In the genomic region with DNA sequence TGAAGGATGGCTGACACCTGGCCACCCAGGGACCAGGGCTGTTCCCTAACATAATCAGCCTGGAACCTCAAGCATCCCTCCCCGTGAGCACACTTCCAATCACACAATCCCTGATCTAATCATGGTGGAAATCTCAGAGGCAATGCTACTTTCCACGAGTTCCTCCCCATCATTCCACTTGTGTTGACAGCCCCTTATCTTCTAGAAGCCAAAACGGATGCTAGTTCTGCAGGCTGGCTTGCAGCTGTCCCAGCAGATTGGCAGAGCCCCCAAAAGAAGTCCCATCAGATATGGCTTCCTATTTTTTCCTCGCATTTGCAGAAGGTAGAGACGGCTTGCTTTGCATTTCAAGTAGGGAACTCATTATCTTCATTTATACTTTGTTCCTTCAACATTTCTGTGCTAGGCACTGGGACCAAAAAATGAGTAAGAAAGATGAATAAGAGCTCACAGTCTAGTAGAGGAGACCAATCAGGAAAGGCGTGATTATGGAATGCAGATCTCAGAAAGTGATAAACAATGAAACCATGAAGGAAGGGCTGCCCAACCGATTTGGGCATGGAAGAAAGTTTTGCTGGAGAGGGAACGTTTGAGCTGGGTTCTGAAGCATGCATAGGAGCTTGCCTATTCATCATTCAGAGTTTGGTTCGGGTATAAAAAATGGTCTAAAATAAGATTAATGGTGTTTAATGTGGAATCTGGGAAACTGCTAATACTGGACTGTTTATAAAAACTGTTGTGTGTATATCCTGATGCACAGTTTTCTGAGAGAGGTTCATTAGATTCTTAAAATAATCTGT, we compare ENCODE assay signal across 33 cellular contexts. TPM values are rescaled to one million over a fixed set of nuclear protein-coding genes. Genes with fewer than 3 reads are reported as not detected.
A peak's percentile ranks its signal among the peaks of the same experiment; 100 is the strongest.
DNase-seq lines count a peak whose midpoint lies in the region; ATAC-seq, FAIRE-seq and TF ChIP-seq lines count a peak whose summit lies in the region.
"Had no signal": no experiment of that assay in that cellular context is flagged by ENCODE, and none has a peak within 500 bp of the region (broad histone marks: within the 10 kb centered on the region; RNA-seq: fewer than 3 reads in every experiment).

No MANE protein-coding gene starts in this region.

- peak overlapping the region; percentile 72 to 73 for H3K27ac Mint-ChIP-seq in natural killer cell
- no peak overlapping the region for H3K27ac Mint-ChIP-seq in natural killer cell treated with Interleukin-12 subunit alpha and Interleukin-12 subunit beta and Interleukin-15 and Interleukin-18, amount 100 ng/mL, for 72 hours
- H3K27ac Mint-ChIP-seq in naive B cell, result peak overlapping the region in 4 of 6 donors; percentile 27 to 96 (median 46)
- H3K27ac Mint-ChIP-seq: activated CD8-positive, alpha-beta memory T cell treated with anti-CD3 and anti-CD28 coated beads, Interleukin-2, amount 10 ng/mL, durations not matched to agents 7 days and 5 days; CD8-positive, alpha-beta T cell; dendritic cell treated with granulocyte-macrophage colony-stimulating factor and Interleukin-4, amounts not matched to agents 40 ng/mL and 50 ng/mL, for 4 days had no signal

- H3K9ac ChIP-seq in K562 (ENCODE audit: insufficient read depth in 1 of 2, low read depth in 2 of 2, low read length in 2 of 2), result no peak overlapping the region

- H2AFZ ChIP-seq in K562 (ENCODE audit: low read depth, low read length), result no peak overlapping the region
- H2AFZ ChIP-seq: PC-9 had no signal

- DNase-seq in natural killer cell, result no peak
- DNase-seq in natural killer cell treated with Interleukin-12 subunit alpha and Interleukin-12 subunit beta and Interleukin-15 and Interleukin-18, amount 100 ng/mL, for 72 hours (ENCODE audit: low spot score), result no peak
- no peak for DNase-seq in K562 (ENCODE audit: extremely low read depth in 1 of 4, low spot score in 3 of 4)
- no peak for DNase-seq in naive B cell
- DNase-seq in testis, result no peak
- DNase-seq: activated CD8-positive, alpha-beta memory T cell treated with anti-CD3 and anti-CD28 coated beads, Interleukin-2, amount 10 ng/mL, durations not matched to agents 7 days and 5 days; activated gamma-delta T cell treated with Interleukin-2 at 50 U/mL for 16 hours; activated T-cell treated with anti-CD3 and anti-CD28 coated beads, Interleukin-2, amount 50 U/mL, for 4 hours; BE2C; caudate nucleus; CD8-positive, alpha-beta T cell; esophagus squamous epithelium; foreskin keratinocyte; kidney glomerular epithelial cell; lower lobe of right lung; naive thymus-derived CD8-positive, alpha-beta T cell; NCI-H1436; NCI-H2081; NCI-H2227 treated with DMSO at 0.1 percent for 48 hours; NCI-H526 treated with DMSO at 0.1 percent for 48 hours; PC-9; SHP77 treated with DMSO at 0.1 percent for 48 hours; small intestine; stimulated activated naive CD4-positive, alpha-beta T cell; SW 1271; uterus had no signal

- H3K36me3 ChIP-seq in K562 (ENCODE audit: control insufficient read depth, insufficient read depth, low read length) (no peaks in the 10 kb centered on the region), testis (ENCODE audit: low read depth, missing control alignments) (no peaks in the 10 kb centered on the region)
- H3K36me3 ChIP-seq: BE2C, lower lobe of right lung, thoracic aorta, uterus had no signal

- H3K4me3 ChIP-seq in K562 (no peak overlapping the region), testis (no peak overlapping the region)
- H3K4me3 ChIP-seq: esophagus squamous epithelium, lower lobe of right lung, PC-9, thoracic aorta, uterus had no signal

- H3K27me3 Mint-ChIP-seq in natural killer cell (ENCODE audit: low read depth in 2 of 2) (no peaks in the 10 kb centered on the region), naive B cell (no peaks in the 10 kb centered on the region)
- no peaks in the 10 kb centered on the region for H3K27me3 Mint-ChIP-seq in natural killer cell treated with Interleukin-12 subunit alpha and Interleukin-12 subunit beta and Interleukin-15 and Interleukin-18, amount 100 ng/mL, for 72 hours
- H3K27me3 Mint-ChIP-seq: activated CD8-positive, alpha-beta memory T cell treated with anti-CD3 and anti-CD28 coated beads, Interleukin-2, amount 10 ng/mL, durations not matched to agents 7 days and 5 days; dendritic cell treated with granulocyte-macrophage colony-stimulating factor and Interleukin-4, amounts not matched to agents 40 ng/mL and 50 ng/mL, for 4 days; naive thymus-derived CD8-positive, alpha-beta T cell had no signal

- no peak overlapping the region for H3K4me2 ChIP-seq in K562 (ENCODE audit: insufficient read depth, low read length)
- H3K4me2 ChIP-seq: PC-9 had no signal

- peaks cover 9% of the 10 kb centered on the region; the same call in 1 of the 2 replicates for H4K20me1 ChIP-seq in K562 (replicated peaks; ENCODE audit: control insufficient read depth, insufficient read depth, low read length)

- TF ChIP-seq POLR2A in K562 (conservative IDR thresholded peaks at IDR 0.05), result no peak
- TF ChIP-seq POLR2A in testis (IDR thresholded peaks at IDR 0.05), result no peak

- POLR2A ChIA-PET in K562 (lab: Yijun Ruan, JAX), result interaction anchor here (0.8 to 1.5 kb wide), 3 partner anchors 8 to 18 kb away, joined by 4 to 6 read pairs (median 5); no protein-coding TSS in a partner anchor

- TF ChIP-seq RAD21 in K562 (CRISPR knock-in tag; conservative IDR thresholded peaks at IDR 0.05 in 1 of 2, IDR thresholded peaks at IDR 0.05 in 1 of 2), result no peak

- H3K4me1 ChIP-seq in K562 (replicated peaks in 1 of 2; ENCODE audit: control insufficient read depth in 2 of 2, insufficient read depth in 2 of 2, low read length in 2 of 2) (no peaks in the 10 kb centered on the region; a peak in 2 of 5 replicates), testis (no peaks in the 10 kb centered on the region)
- H3K4me1 ChIP-seq: uterus had no signal

- ATAC-seq in natural killer cell (no peak), K562 (no peak), naive B cell (ENCODE audit: low read depth in 2 of 2) (no peak), HG02970 (IDR thresholded peaks at IDR 0.05; ENCODE audit: low FRiP score, unreplicated experiment) (no peak), GM21619 (IDR thresholded peaks at IDR 0.05; ENCODE audit: unreplicated experiment) (no peak)
- no peak for ATAC-seq in natural killer cell treated with Interleukin-12 subunit alpha and Interleukin-12 subunit beta and Interleukin-15 and Interleukin-18, amount 100 ng/mL, for 72 hours
- ATAC-seq: activated CD8-positive, alpha-beta memory T cell treated with anti-CD3 and anti-CD28 coated beads, Interleukin-2, amount 10 ng/mL, durations not matched to agents 7 days and 5 days; activated T-cell treated with anti-CD3 and anti-CD28 coated beads, Interleukin-2, amount 50 U/mL, for 4 hours; CD8-positive, alpha-beta T cell; foreskin keratinocyte; lower lobe of right lung; naive thymus-derived CD8-positive, alpha-beta T cell had no signal

- H3K4me3 Mint-ChIP-seq in natural killer cell (no peak overlapping the region), naive B cell (no peak overlapping the region)
- H3K4me3 Mint-ChIP-seq in natural killer cell treated with Interleukin-12 subunit alpha and Interleukin-12 subunit beta and Interleukin-15 and Interleukin-18, amount 100 ng/mL, for 72 hours, result no peak overlapping the region
- H3K4me3 Mint-ChIP-seq: activated CD8-positive, alpha-beta memory T cell treated with anti-CD3 and anti-CD28 coated beads, Interleukin-2, amount 10 ng/mL, durations not matched to agents 7 days and 5 days; activated T-cell treated with anti-CD3 and anti-CD28 coated beads, Interleukin-2, amount 50 U/mL, for 4 hours; CD8-positive, alpha-beta T cell; dendritic cell treated with granulocyte-macrophage colony-stimulating factor and Interleukin-4, amounts not matched to agents 40 ng/mL and 50 ng/mL, for 4 days; naive thymus-derived CD8-positive, alpha-beta T cell had no signal

- H3K79me2 ChIP-seq in K562 (ENCODE audit: control insufficient read depth, insufficient read depth, low read length), result no peaks in the 10 kb centered on the region

- in situ Hi-C loops in K562 (cut with MboI), result no loop called here

- no peak for TF ChIP-seq CTCF in natural killer cell (IDR thresholded peaks at IDR 0.05)
- TF ChIP-seq CTCF in K562 (IDR thresholded peaks at IDR 0.05 in 2 of 3, conservative IDR thresholded peaks at IDR 0.05 in 1 of 3; ENCODE audit: insufficient read depth in 2 of 3, low read depth in 1 of 3, low read length in 3 of 3), result no peak
- no peak for TF ChIP-seq CTCF in testis (IDR thresholded peaks at IDR 0.05)

- no TSS peak for BruUV-seq in K562 (replicated peaks; lab: Mats Ljungman, UMichigan)

- H3K4me1 Mint-ChIP-seq in natural killer cell (peaks cover 72 to 75% of the 10 kb centered on the region in 2 donors), naive B cell (peaks cover 31 to 37% (median 35%) of the 10 kb centered on the region in 3 donors)
- peaks cover 36 to 46% of the 10 kb centered on the region in 2 donors for H3K4me1 Mint-ChIP-seq in natural killer cell treated with Interleukin-12 subunit alpha and Interleukin-12 subunit beta and Interleukin-15 and Interleukin-18, amount 100 ng/mL, for 72 hours (ENCODE audit: low read depth in 2 of 2)

- intact Hi-C loops in natural killer cell (cut with micrococcal nuclease) (no loop called here), K562 (cut with micrococcal nuclease) (no loop called here), testis (cut with DNase I; ENCODE audit: low total_unique reads) (no loop called here)

- peaks cover 0 to 20% of the 10 kb centered on the region in 2 experiments; a peak in 3 of 5 replicates for H3K27me3 ChIP-seq in K562 (ENCODE audit: control insufficient read depth in 2 of 2, insufficient read depth in 2 of 2, low read length in 2 of 2)
- no peaks in the 10 kb centered on the region for H3K27me3 ChIP-seq in testis
- H3K27me3 ChIP-seq: BE2C, esophagus squamous epithelium, foreskin keratinocyte, uterus had no signal

- CTCF ChIA-PET in K562 (lab: Yijun Ruan, JAX; ENCODE audit: low intra/inter-chr PET ratio), result no interaction called here

- no peak overlapping the region for H3K27ac ChIP-seq in K562 (ENCODE audit: extremely low read depth, low read depth, low read length)
- H3K27ac ChIP-seq in testis, result no peak overlapping the region
- H3K27ac ChIP-seq: foreskin keratinocyte, lower lobe of right lung, PC-9, uterus had no signal

- no peak for FAIRE-seq in K562 (lab: Jason Lieb, UNC)
- FAIRE-seq: astrocyte, GM19239, H54, small intestine had no signal

- H3K9me1 ChIP-seq in K562 (ENCODE audit: control insufficient read depth, insufficient read depth, low read length), result no peaks in the 10 kb centered on the region

- 5% methylated on average over 9 of the region's 9 CpGs for WGBS in K562 (ENCODE audit: insufficient coverage, low coverage, missing lambda C conversion rate)
- 70 to 72% methylated on average over 9 of the region's 9 CpGs for WGBS in testis, 2 donors

- H3K9me3 ChIP-seq in K562 (replicated peaks; ENCODE audit: control insufficient read depth, insufficient read depth, low read depth, low read length) (no peaks in the 10 kb centered on the region), testis (no peaks in the 10 kb centered on the region)
- H3K9me3 ChIP-seq: BE2C, esophagus squamous epithelium, lower lobe of right lung, thoracic aorta, uterus had no signal

- H3K9me3 Mint-ChIP-seq in natural killer cell, result no peaks in the 10 kb centered on the region
- no peaks in the 10 kb centered on the region for H3K9me3 Mint-ChIP-seq in natural killer cell treated with Interleukin-12 subunit alpha and Interleukin-12 subunit beta and Interleukin-15 and Interleukin-18, amount 100 ng/mL, for 72 hours
- H3K9me3 Mint-ChIP-seq in naive B cell, result no peaks in the 10 kb centered on the region
- H3K9me3 Mint-ChIP-seq: activated T-cell treated with anti-CD3 and anti-CD28 coated beads, Interleukin-2, amount 50 U/mL, for 4 hours; CD8-positive, alpha-beta T cell; dendritic cell treated with granulocyte-macrophage colony-stimulating factor and Interleukin-4, amounts not matched to agents 40 ng/mL and 50 ng/mL, for 4 days; naive thymus-derived CD8-positive, alpha-beta T cell had no signal

- no peak for TF ChIP-seq EP300 in K562 (IDR thresholded peaks at IDR 0.05; ENCODE audit: low read length)

- H3K36me3 Mint-ChIP-seq in natural killer cell, result no peaks in the 10 kb centered on the region
- no peaks in the 10 kb centered on the region for H3K36me3 Mint-ChIP-seq in natural killer cell treated with Interleukin-12 subunit alpha and Interleukin-12 subunit beta and Interleukin-15 and Interleukin-18, amount 100 ng/mL, for 72 hours
- H3K36me3 Mint-ChIP-seq in naive B cell, result no peaks in the 10 kb centered on the region
- H3K36me3 Mint-ChIP-seq: CD8-positive, alpha-beta T cell; naive thymus-derived CD8-positive, alpha-beta T cell had no signal

RNA-seq across cellular contexts. Expression of a gene that starts 44.6 kb away (rescaled TPM):
- total RNA-seq in natural killer cell (10 to 100 TPM; 20.1 to 29.7 (median 24.3) TPM), K562 (2014; rRNA removed) (49.4 and 56.9 TPM in 2 replicates), K562 (2014; rRNA removed; fragmentation: Illumina TruSeq; extraction: Trizol) (61.1 and 64.2 TPM in 2 replicates), K562 (2015; rRNA removed; fragmentation: Illumina TruSeq; extraction: Trizol) (48.4 and 49.8 TPM in 2 replicates), K562 (2021) (51.8 and 59.4 TPM in 2 replicates), testis (10 to 100 TPM; 24.2 to 28.0 TPM)
- 10 to 100 TPM; 21.8 to 23.4 TPM for total RNA-seq in natural killer cell treated with Interleukin-12 subunit alpha and Interleukin-12 subunit beta and Interleukin-15 and Interleukin-18, amount 100 ng/mL, for 72 hours
- 88.3 and 95.2 TPM in 2 replicates for total RNA-seq in K562 (2011; cell fraction: chromatin; rRNA removed; ENCODE audit: low replicate concordance)
- 51.5 and 54.2 TPM in 2 replicates for total RNA-seq in K562 (2011; cell fraction: nucleolus; rRNA removed)
- 88.9 and 141 TPM in 2 replicates for total RNA-seq in K562 (2011; cell fraction: nucleoplasm; rRNA removed)
- polyA plus RNA-seq in K562 (2011; rRNA removed) (107 and 108 TPM in 2 replicates), K562 (2014; fragmentation: Illumina TruSeq; extraction: Trizol) (71.0 and 72.2 TPM in 2 replicates), K562 (2014; fragmentation: Nextera tagmentation; extraction: Ambion mirVana) (10 to 100 TPM; 74.5 to 86.8 TPM), K562 (2014; rRNA removed) (55.2 and 59.5 TPM in 2 replicates), naive B cell (ENCODE audit: low read depth in 6 of 6) (10 to 100 TPM; 21.9 to 50.4 (median 26.7) TPM), testis (ENCODE audit: insufficient read depth, low read depth, low replicate concordance) (48.0 TPM)
- 40.2 and 54.9 TPM in 2 replicates for polyA plus RNA-seq in K562 (2011; cell fraction: cytosol; rRNA removed)
- 48.4 and 66.4 TPM in 2 replicates for polyA plus RNA-seq in K562 (2011; cell fraction: nucleus; rRNA removed)
- polyA plus RNA-seq in K562 (2012), result 57.0 and 64.2 TPM in 2 replicates
- 60.0 and 78.8 TPM in 2 replicates for polyA minus RNA-seq in K562 (2011; rRNA and poly(A)+ RNA removed)
- polyA minus RNA-seq in K562 (2011; cell fraction: cytosol; rRNA and poly(A)+ RNA removed), result 16.2 and 25.4 TPM in 2 replicates
- polyA minus RNA-seq in K562 (2011; cell fraction: nucleus; rRNA and poly(A)+ RNA removed), result 29.8 and 53.8 TPM in 2 replicates

Comparison
In these comparisons a context has a peak if more than half of its experiments do, and no peak if none do; other contexts are left out.
1. H3K27ac Mint-ChIP-seq: peak in natural killer cell (2 of 2) and naive B cell (4 of 6); none in natural killer cell treated with Interleukin-12 subunit alpha and Interleukin-12 subunit beta and Interleukin-15 and Interleukin-18, amount 100 ng/mL, for 72 hours (0 of 2).